23 cellular contexts compared by ENCODE assay signal in the genomic region with DNA sequence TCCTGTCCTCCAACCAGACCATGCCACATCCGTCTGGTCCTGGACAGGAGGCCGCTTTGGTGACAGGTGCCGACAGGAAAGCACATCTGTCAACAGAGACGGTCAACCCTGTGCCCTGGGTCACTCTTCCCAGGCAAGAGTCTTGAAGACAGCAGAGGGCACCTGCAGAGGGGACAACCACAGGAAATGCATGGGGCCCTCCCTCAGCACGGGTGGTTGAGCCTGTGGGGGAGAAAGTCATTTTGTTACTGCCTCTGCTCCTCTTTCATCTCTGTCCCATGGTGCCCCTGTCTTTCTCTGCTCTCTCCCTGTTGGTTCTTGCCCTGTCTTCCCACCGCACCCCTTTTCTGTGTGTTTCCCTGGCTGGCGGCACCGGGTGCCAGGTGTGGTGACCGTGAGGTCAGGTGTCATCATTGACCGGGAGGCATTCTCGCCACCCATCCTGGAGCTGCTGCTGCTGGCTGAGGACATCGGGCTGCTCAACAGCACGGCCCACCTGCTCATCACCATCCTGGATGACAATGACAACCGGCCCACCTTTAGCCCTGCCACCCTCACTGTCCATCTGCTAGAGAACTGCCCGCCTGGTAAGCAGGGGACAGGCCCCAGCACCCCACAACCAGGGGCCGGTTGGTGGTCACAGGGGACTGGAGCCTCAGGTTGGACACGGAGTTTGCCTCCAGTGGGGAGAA. TPM values are rescaled to one million over a fixed set of nuclear protein-coding genes. Genes with fewer than 3 reads are reported as not detected.
DNase-seq lines count a peak whose midpoint lies in the region; ATAC-seq lines count a peak whose summit lies in the region.
"Had no signal": no experiment of that assay in that cellular context is flagged by ENCODE, and none has a peak within 500 bp of the region (broad histone marks: within the 10 kb centered on the region; RNA-seq: fewer than 3 reads in every experiment).

No MANE protein-coding gene starts in this region.

- H3K27ac Mint-ChIP-seq in activated naive CD8-positive, alpha-beta T cell treated with anti-CD3 and anti-CD28 coated beads, Interleukin-2, amount 10 ng/mL, durations not matched to agents 7 days and 5 days, result no peak overlapping the region
- H3K27ac Mint-ChIP-seq in activated naive CD8-positive, alpha-beta T cell treated with anti-CD3 and anti-CD28 coated beads for 36 hours, result no peak overlapping the region
- peak overlapping the region; percentile 74 for H3K27ac Mint-ChIP-seq in activated CD8-positive, alpha-beta T cell treated with anti-CD3 and anti-CD28 coated beads, Interleukin-2, amount 10 ng/mL, durations not matched to agents 7 days and 5 days
- H3K27ac Mint-ChIP-seq in stimulated activated naive CD8-positive, alpha-beta T cell treated with anti-CD3 and anti-CD28 coated beads, Interleukin-15, amount 100 ng/mL, for 72 hours, result peak overlapping the region in 1 of 2 donors; percentile 87
- H3K27ac Mint-ChIP-seq: CD4-positive, alpha-beta T cell; T-cell had no signal

- peak overlapping the region; percentile 45 for H3K4me3 Mint-ChIP-seq in activated naive CD8-positive, alpha-beta T cell treated with anti-CD3 and anti-CD28 coated beads, Interleukin-2, amount 10 ng/mL, durations not matched to agents 7 days and 5 days
- H3K4me3 Mint-ChIP-seq in activated naive CD8-positive, alpha-beta T cell treated with anti-CD3 and anti-CD28 coated beads for 36 hours, result no peak overlapping the region
- peak overlapping the region; percentile 48 for H3K4me3 Mint-ChIP-seq in activated CD8-positive, alpha-beta T cell treated with anti-CD3 and anti-CD28 coated beads, Interleukin-2, amount 10 ng/mL, durations not matched to agents 7 days and 5 days
- peak overlapping the region in 1 of 2 donors; percentile 48 for H3K4me3 Mint-ChIP-seq in stimulated activated naive CD8-positive, alpha-beta T cell treated with anti-CD3 and anti-CD28 coated beads, Interleukin-15, amount 100 ng/mL, for 72 hours
- H3K4me3 Mint-ChIP-seq: CD4-positive, alpha-beta T cell; T-cell had no signal

- peaks cover 11% of the 10 kb centered on the region for H3K27me3 Mint-ChIP-seq in activated naive CD8-positive, alpha-beta T cell treated with anti-CD3 and anti-CD28 coated beads, Interleukin-2, amount 10 ng/mL, durations not matched to agents 7 days and 5 days
- no peaks in the 10 kb centered on the region for H3K27me3 Mint-ChIP-seq in activated naive CD8-positive, alpha-beta T cell treated with anti-CD3 and anti-CD28 coated beads for 36 hours
- peaks cover 2% of the 10 kb centered on the region for H3K27me3 Mint-ChIP-seq in activated CD8-positive, alpha-beta T cell treated with anti-CD3 and anti-CD28 coated beads, Interleukin-2, amount 10 ng/mL, durations not matched to agents 7 days and 5 days (ENCODE audit: low read depth)
- H3K27me3 Mint-ChIP-seq in stimulated activated naive CD8-positive, alpha-beta T cell treated with anti-CD3 and anti-CD28 coated beads, Interleukin-15, amount 100 ng/mL, for 72 hours, result no peaks in the 10 kb centered on the region
- H3K27me3 Mint-ChIP-seq: CD4-positive, alpha-beta T cell had no signal

- no peaks in the 10 kb centered on the region for H3K36me3 Mint-ChIP-seq in activated naive CD8-positive, alpha-beta T cell treated with anti-CD3 and anti-CD28 coated beads, Interleukin-2, amount 10 ng/mL, durations not matched to agents 7 days and 5 days
- no peaks in the 10 kb centered on the region for H3K36me3 Mint-ChIP-seq in activated naive CD8-positive, alpha-beta T cell treated with anti-CD3 and anti-CD28 coated beads for 36 hours
- H3K36me3 Mint-ChIP-seq in activated CD8-positive, alpha-beta T cell treated with anti-CD3 and anti-CD28 coated beads, Interleukin-2, amount 10 ng/mL, durations not matched to agents 7 days and 5 days (ENCODE audit: low read depth), result no peaks in the 10 kb centered on the region
- H3K36me3 Mint-ChIP-seq: T-cell had no signal

- peak; percentile 62 for ATAC-seq in activated naive CD8-positive, alpha-beta T cell treated with anti-CD3 and anti-CD28 coated beads, Interleukin-2, amount 10 ng/mL, durations not matched to agents 7 days and 5 days (ENCODE audit: low read depth)
- peak; percentile 52 for ATAC-seq in GM21786 (IDR thresholded peaks at IDR 0.05; ENCODE audit: unreplicated experiment)
- ATAC-seq in activated CD8-positive, alpha-beta T cell treated with anti-CD3 and anti-CD28 coated beads, Interleukin-2, amount 10 ng/mL, durations not matched to agents 7 days and 5 days, result peak; percentile 65
- peak; percentile 96 for ATAC-seq in stimulated activated naive CD8-positive, alpha-beta T cell treated with anti-CD3 and anti-CD28 coated beads, Interleukin-15, amount 100 ng/mL, for 72 hours
- no peak for ATAC-seq in HG02571 (IDR thresholded peaks at IDR 0.05; ENCODE audit: unreplicated experiment)
- ATAC-seq: gastrocnemius medialis, PC-3 had no signal

- no peaks in the 10 kb centered on the region for H3K9me3 Mint-ChIP-seq in activated naive CD8-positive, alpha-beta T cell treated with anti-CD3 and anti-CD28 coated beads, Interleukin-2, amount 10 ng/mL, durations not matched to agents 7 days and 5 days
- H3K9me3 Mint-ChIP-seq in activated naive CD8-positive, alpha-beta T cell treated with anti-CD3 and anti-CD28 coated beads for 36 hours, result no peaks in the 10 kb centered on the region
- H3K9me3 Mint-ChIP-seq in activated CD8-positive, alpha-beta T cell treated with anti-CD3 and anti-CD28 coated beads, Interleukin-2, amount 10 ng/mL, durations not matched to agents 7 days and 5 days (ENCODE audit: insufficient read depth), result no peaks in the 10 kb centered on the region
- H3K9me3 Mint-ChIP-seq in stimulated activated naive CD8-positive, alpha-beta T cell treated with anti-CD3 and anti-CD28 coated beads, Interleukin-15, amount 100 ng/mL, for 72 hours, result no peaks in the 10 kb centered on the region
- H3K9me3 Mint-ChIP-seq: CD4-positive, alpha-beta T cell; T-cell had no signal

- DNase-seq in activated naive CD8-positive, alpha-beta T cell treated with anti-CD3 and anti-CD28 coated beads, Interleukin-2, amount 10 ng/mL, durations not matched to agents 7 days and 5 days, result no peak
- DNase-seq in activated naive CD8-positive, alpha-beta T cell treated with anti-CD3 and anti-CD28 coated beads for 36 hours, result no peak
- DNase-seq in activated CD8-positive, alpha-beta T cell treated with anti-CD3 and anti-CD28 coated beads, Interleukin-2, amount 10 ng/mL, durations not matched to agents 7 days and 5 days, result peak; percentile 57
- peak in 1 of 2 donors; percentile 68 for DNase-seq in stimulated activated naive CD8-positive, alpha-beta T cell treated with anti-CD3 and anti-CD28 coated beads, Interleukin-15, amount 100 ng/mL, for 72 hours
- no peak for DNase-seq in stimulated activated naive CD4-positive, alpha-beta T cell (lab: John Stamatoyannopoulos, UW)
- no peak for DNase-seq in MV-4-11 (lab: John Stamatoyannopoulos, UW)
- DNase-seq: activated CD4-positive, alpha-beta T cell treated with anti-CD3 and anti-CD28 coated beads, Interleukin-2, amount 50 U/mL, for 1 hour; activated naive CD4-positive, alpha-beta T cell treated with Interleukin-2 at 50 U/mL for 16 hours; CD4-positive, alpha-beta T cell; DMS 273 treated with DMSO at 0.1 percent for 48 hours; effector CD8-positive, alpha-beta T cell; gastrocnemius medialis; kidney; NCI-H187; NCI-H2227 treated with DMSO at 0.1 percent for 48 hours; NCI-H82; PC-3; SIG-M5; stimulated activated CD8-positive, alpha-beta memory T cell treated with anti-CD3 and anti-CD28 coated beads, Interleukin-4, amount 100 ng/mL, for 48 hours; T-cell; testis had no signal

- H3K4me1 Mint-ChIP-seq in activated naive CD8-positive, alpha-beta T cell treated with anti-CD3 and anti-CD28 coated beads, Interleukin-2, amount 10 ng/mL, durations not matched to agents 7 days and 5 days, result peaks cover 10% of the 10 kb centered on the region
- H3K4me1 Mint-ChIP-seq in activated naive CD8-positive, alpha-beta T cell treated with anti-CD3 and anti-CD28 coated beads for 36 hours, result peaks cover 8% of the 10 kb centered on the region
- H3K4me1 Mint-ChIP-seq in activated CD8-positive, alpha-beta T cell treated with anti-CD3 and anti-CD28 coated beads, Interleukin-2, amount 10 ng/mL, durations not matched to agents 7 days and 5 days (ENCODE audit: low read depth), result peaks cover 20% of the 10 kb centered on the region
- peaks cover 14% of the 10 kb centered on the region for H3K4me1 Mint-ChIP-seq in stimulated activated naive CD8-positive, alpha-beta T cell treated with anti-CD3 and anti-CD28 coated beads, Interleukin-15, amount 100 ng/mL, for 72 hours

- POLR2A ChIA-PET in activated naive CD8-positive, alpha-beta T cell treated with anti-CD3 and anti-CD28 coated beads, Interleukin-2, amount 10 ng/mL, durations not matched to agents 7 days and 5 days (lab: Charles Lee), result no interaction called here
- POLR2A ChIA-PET in activated CD8-positive, alpha-beta T cell treated with anti-CD3 and anti-CD28 coated beads, Interleukin-2, amount 10 ng/mL, durations not matched to agents 7 days and 5 days (lab: Charles Lee), result interaction anchor here (0.6 kb wide), 1 partner anchor 14 kb away, joined by 3 read pairs; no protein-coding TSS in a partner anchor

- CTCF ChIA-PET in activated CD8-positive, alpha-beta T cell treated with anti-CD3 and anti-CD28 coated beads, Interleukin-2, amount 10 ng/mL, durations not matched to agents 7 days and 5 days (lab: Charles Lee), result interaction anchor here (1.4 kb wide), 1 partner anchor 83 kb away, joined by 4 read pairs; no protein-coding TSS in a partner anchor

RNA-seq across cellular contexts. Expression of a gene that starts 17.6 kb away (rescaled TPM):
- 100 to 1,000 TPM; 124 to 125 TPM for total RNA-seq in activated naive CD8-positive, alpha-beta T cell treated with anti-CD3 and anti-CD28 coated beads, Interleukin-2, amount 10 ng/mL, durations not matched to agents 7 days and 5 days
- total RNA-seq in activated naive CD8-positive, alpha-beta T cell treated with anti-CD3 and anti-CD28 coated beads for 36 hours, result 10 to 100 TPM; 41.4 to 47.3 TPM
- total RNA-seq in activated CD8-positive, alpha-beta T cell treated with anti-CD3 and anti-CD28 coated beads, Interleukin-2, amount 10 ng/mL, durations not matched to agents 7 days and 5 days, result 100 to 1,000 TPM; 127 to 133 TPM
